8 cellular contexts compared by ENCODE assay signal in the genomic region with DNA sequence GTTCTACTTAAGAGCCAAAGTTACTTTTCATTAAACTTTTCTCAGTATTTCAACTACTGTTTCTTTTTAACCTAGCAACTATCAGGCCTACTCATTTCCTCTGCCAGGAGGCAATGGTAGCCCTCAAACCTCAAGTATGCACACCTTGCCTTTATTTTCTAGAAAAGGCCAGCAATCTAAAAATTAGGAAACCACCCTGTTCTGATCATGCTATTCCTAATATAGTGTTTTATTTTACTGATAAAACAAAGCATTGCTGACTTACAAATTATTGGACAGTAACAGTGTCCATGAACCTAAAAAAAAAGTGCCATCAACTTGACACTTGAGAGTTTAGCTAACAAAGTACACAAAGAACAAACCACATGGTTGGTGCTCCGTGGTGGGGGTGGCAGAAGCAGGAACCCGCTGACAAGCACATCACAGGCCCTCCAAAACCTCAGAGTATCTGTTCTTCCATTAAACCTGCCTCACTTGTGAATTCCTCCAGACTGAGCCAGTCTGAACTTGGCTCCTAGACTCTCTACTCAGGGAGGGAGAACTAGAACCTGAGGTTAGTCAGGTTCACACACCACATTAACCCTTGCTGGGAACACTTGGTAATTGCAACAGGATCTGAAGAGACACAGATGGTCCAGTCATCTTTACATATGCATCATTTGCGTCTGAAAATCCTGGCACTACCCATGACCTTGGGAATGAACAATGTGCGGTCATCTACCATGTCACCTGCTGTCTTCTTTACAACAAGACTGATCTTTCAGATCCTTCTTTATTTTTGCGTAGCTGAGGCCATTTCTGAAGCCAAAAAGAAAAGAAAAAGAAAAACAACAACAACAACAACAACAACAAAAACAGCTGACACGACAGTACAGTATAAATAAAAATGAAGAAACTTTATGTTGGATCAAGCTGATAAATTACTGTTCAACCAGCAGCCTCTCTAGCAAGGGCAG. TPM values are rescaled to one million over a fixed set of nuclear protein-coding genes. Genes with fewer than 3 reads are reported as not detected.
A peak's percentile ranks its signal among the peaks of the same experiment; 100 is the strongest.
DNase-seq lines count a peak whose midpoint lies in the region; ATAC-seq, FAIRE-seq and TF ChIP-seq lines count a peak whose summit lies in the region.

No MANE protein-coding gene starts in this region.

- H3K27me3 ChIP-seq in PC-3 (ENCODE audit: low read length) (no peaks in the 10 kb centered on the region), mesendoderm (ENCODE audit: insufficient read depth, low read length, poor library complexity) (no peaks in the 10 kb centered on the region)

- H3K27ac ChIP-seq in A549, result peak overlapping the region; percentile 59 to 79
- H3K27ac ChIP-seq in PC-3 (ENCODE audit: low read length), result peak overlapping the region; percentile 100
- peak overlapping the region; percentile 78 for H3K27ac ChIP-seq in mesodermal cell (ENCODE audit: low read depth, low read length, severe bottlenecking)
- no peak overlapping the region for H3K27ac ChIP-seq in mesendoderm (ENCODE audit: low read depth, low read length)

- peaks cover 14% of the 10 kb centered on the region for H3K79me1 ChIP-seq in mesendoderm (ENCODE audit: low read length)

- no peak for TF ChIP-seq CTCF in A549 (IDR thresholded peaks at IDR 0.05)
- TF ChIP-seq CTCF in PC-3 (conservative IDR thresholded peaks at IDR 0.05; ENCODE audit: low read depth, low read length), result no peak

- H3K4me3 ChIP-seq in A549 (0 out of 3 replicates have a peak overlapping the region, but pooled peaks have one; percentile 2), PC-3 (ENCODE audit: low read length) (peak overlapping the region; percentile 64), mesodermal cell (ENCODE audit: extremely low read depth, insufficient read depth, low read length, poor library complexity, severe bottlenecking) (no peak overlapping the region), mesendoderm (ENCODE audit: low read length) (no peak overlapping the region)

- no peak overlapping the region for H4K5ac ChIP-seq in mesendoderm (ENCODE audit: low read length)

- no peak overlapping the region for H2BK15ac ChIP-seq in mesendoderm (replicated peaks; ENCODE audit: low read depth)

- no peaks in the 10 kb centered on the region for H3K9me3 Mint-ChIP-seq in activated naive CD4-positive, alpha-beta T cell treated with anti-CD3 and anti-CD28 coated beads, Interleukin-2, amount 50 U/mL, for 72 hours

- CTCF ChIA-PET in A549 (lab: Yijun Ruan, JAX), result interaction anchor here (0.5 to 1.3 kb wide), 2 partner anchors 97 to 504 kb away, joined by 3 to 6 read pairs; no protein-coding TSS in a partner anchor
- CTCF ChIA-PET in PC-3 (lab: Charles Lee), result interaction anchor here (0.6 to 0.7 kb wide), 2 partner anchors 68 to 108 kb away, joined by 3 to 4 read pairs; no protein-coding TSS in a partner anchor

- H2BK120ac ChIP-seq in mesendoderm (ENCODE audit: low read depth, low read length), result no peak overlapping the region

- H3K36me3 Mint-ChIP-seq in activated naive CD4-positive, alpha-beta T cell treated with anti-CD3 and anti-CD28 coated beads, Interleukin-2, amount 50 U/mL, for 72 hours, result no peaks in the 10 kb centered on the region

- TF ChIP-seq POLR2A in A549 (IDR thresholded peaks at IDR 0.05; ENCODE audit: low read length), result no peak

- H3K27ac Mint-ChIP-seq in activated naive CD4-positive, alpha-beta T cell treated with anti-CD3 and anti-CD28 coated beads, Interleukin-2, amount 50 U/mL, for 72 hours, result peak overlapping the region; percentile 94 to 99

- H3K4me1 ChIP-seq in A549, result peaks cover 45% of the 10 kb centered on the region
- H3K4me1 ChIP-seq in PC-3 (ENCODE audit: insufficient read depth, low read length), result peaks cover 53% of the 10 kb centered on the region
- peaks cover 27% of the 10 kb centered on the region for H3K4me1 ChIP-seq in mesodermal cell (ENCODE audit: control insufficient read depth, insufficient read depth, low read length, poor library complexity, severe bottlenecking)
- no peaks in the 10 kb centered on the region for H3K4me1 ChIP-seq in mesendoderm (ENCODE audit: control insufficient read depth, low read depth, low read length)

- FAIRE-seq in A549 (lab: Jason Lieb, UNC), result no peak

- BruUV-seq in PC-3 (replicated peaks; lab: Mats Ljungman, UMichigan), result no TSS peak

- intact Hi-C loops in PC-3 (cut with micrococcal nuclease), result loop anchor here (2.0 kb wide), 1 partner anchor 30 kb away; no protein-coding TSS in a partner anchor

- H3K56ac ChIP-seq in mesendoderm (ENCODE audit: low read length), result no peak overlapping the region

- H3K4ac ChIP-seq in mesendoderm (ENCODE audit: low read depth, low read length), result no peak overlapping the region

- no peak overlapping the region for H2BK5ac ChIP-seq in mesendoderm (ENCODE audit: low read length)

- H3K9me2 ChIP-seq in PC-3 (replicated peaks; ENCODE audit: low read length), result 0 out of 2 replicates have a peak, but pooled peaks cover 3% of the 10 kb centered on the region

- H3K79me2 ChIP-seq in PC-3 (ENCODE audit: low read length) (peaks cover 79% of the 10 kb centered on the region), mesendoderm (ENCODE audit: control insufficient read depth, insufficient read depth, low read length) (peaks cover 22% of the 10 kb centered on the region)

- H2AK5ac ChIP-seq in mesendoderm (ENCODE audit: low read length), result no peak overlapping the region

- POLR2A ChIA-PET in A549 (lab: Yijun Ruan, JAX) (interaction anchor here (0.8 kb wide), 1 partner anchor 63 kb away, joined by 3 read pairs; no protein-coding TSS in a partner anchor), PC-3 (lab: Charles Lee; ENCODE audit: unreplicated experiment) (interaction anchor here (0.5 to 0.6 kb wide), 2 partner anchors 66 to 68 kb away, joined by 3 to 5 read pairs; no protein-coding TSS in a partner anchor)

- no peak overlapping the region for H3K23ac ChIP-seq in mesendoderm (ENCODE audit: low read length)

- H3K4me2 ChIP-seq in A549 (peak overlapping the region; percentile 77), PC-3 (ENCODE audit: low read length) (peak overlapping the region; percentile 97), mesendoderm (ENCODE audit: low read length) (no peak overlapping the region)

- H3K9me3 ChIP-seq in A549 (no peaks in the 10 kb centered on the region), PC-3 (ENCODE audit: low read length) (no peaks in the 10 kb centered on the region), mesodermal cell (ENCODE audit: control insufficient read depth, low read length) (no peaks in the 10 kb centered on the region)

- DNase-seq in A549 (ENCODE audit: low read depth in 1 of 2, low spot score in 1 of 2) (peak; percentile 24 to 53), PC-3 (peak; percentile 78), superior temporal gyrus (ENCODE audit: extremely low spot score) (no peak), mesendoderm (no peak)
- peak in 1 of 2 donors; percentile 54 for DNase-seq in activated naive CD4-positive, alpha-beta T cell treated with anti-CD3 and anti-CD28 coated beads, Interleukin-2, amount 50 U/mL, for 72 hours (ENCODE audit: low spot score in 2 of 2)

- no peaks in the 10 kb centered on the region for H4K20me1 ChIP-seq in PC-3 (ENCODE audit: low read length)

- no peaks in the 10 kb centered on the region for H3K36me3 ChIP-seq in PC-3 (ENCODE audit: low read depth, low read length)
- no peaks in the 10 kb centered on the region for H3K36me3 ChIP-seq in mesodermal cell (ENCODE audit: control insufficient read depth, insufficient read depth, low read length)
- H3K36me3 ChIP-seq in mesendoderm (ENCODE audit: control insufficient read depth, insufficient read depth, low read length), result no peaks in the 10 kb centered on the region

- no peak overlapping the region for H2AFZ ChIP-seq in PC-3 (ENCODE audit: low read length)

- ATAC-seq in A549 (peak; percentile 60 to 73), GM21390 (IDR thresholded peaks at IDR 0.05; ENCODE audit: unreplicated experiment) (peak; percentile 25), PC-3 (peak; percentile 50), HG03565 (IDR thresholded peaks at IDR 0.05; ENCODE audit: unreplicated experiment) (no peak)
- ATAC-seq in activated naive CD4-positive, alpha-beta T cell treated with anti-CD3 and anti-CD28 coated beads, Interleukin-2, amount 50 U/mL, for 72 hours, result peak; percentile 53 to 64

- peaks cover 16% of the 10 kb centered on the region for H3F3A ChIP-seq in PC-3 (ENCODE audit: low read length, unreplicated experiment)

- H4K8ac ChIP-seq in mesendoderm (ENCODE audit: low read depth, low read length), result no peak overlapping the region

- 15% methylated on average over 6 of the region's 6 CpGs for WGBS in A549 (ENCODE audit: missing lambda C conversion rate)
- WGBS in mesodermal cell (ENCODE audit: insufficient coverage in 2 of 2), 2 experiments, result 81 to 93% methylated on average over 2 to 3 of the region's 6 CpGs
- no CpG with 5 or more reads among the region's 6 CpGs for WGBS in mesendoderm (ENCODE audit: extremely low coverage, insufficient coverage, low lambda C conversion rate)

- no peak for TF ChIP-seq RAD21 in A549 (conservative IDR thresholded peaks at IDR 0.05 in 1 of 2, IDR thresholded peaks at IDR 0.05 in 1 of 2)

- no peak overlapping the region for H3K18ac ChIP-seq in mesendoderm (ENCODE audit: low read length)

- peak overlapping the region; percentile 94 for H3K9ac ChIP-seq in PC-3 (ENCODE audit: low read length)
- no peak overlapping the region for H3K9ac ChIP-seq in mesendoderm (ENCODE audit: low read length)

- no peak for TF ChIP-seq EP300 in A549 (IDR thresholded peaks at IDR 0.05)

TF ChIP-seq in A549, 52 proteins besides CTCF, POLR2A, EP300 and RAD21 (continues in another document):
- no peak for TF ChIP-seq RNF2 (IDR thresholded peaks at IDR 0.05; ENCODE audit: borderline replicate concordance, low read depth)
- TF ChIP-seq MAFK (IDR thresholded peaks at IDR 0.05; ENCODE audit: partially characterized antibody), result peak; percentile 89

RNA-seq across cellular contexts. Expression of gene PIP4K2A, which starts 31.9 kb away (rescaled TPM):
- polyA plus RNA-seq in A549 (2011; rRNA removed), result 21.6 and 24.0 TPM in 2 replicates
- 5.5 and 6.2 TPM in 2 replicates for polyA plus RNA-seq in A549 (2012; cell fraction: cytosol; rRNA removed)
- polyA plus RNA-seq in A549 (2012; cell fraction: nucleus; rRNA removed), result 1.8 and 3.8 TPM in 2 replicates
- polyA plus RNA-seq in A549 (2017; fragmentation: RNase III; extraction: RNeasy Plus Mini Kit Qiagen cat#74134 plus additional on column Dnase treatment), result 18.4 to 23.1 TPM (median 20.4 TPM) in 3 replicates
- 18.1 and 18.7 TPM in 2 replicates for polyA minus RNA-seq in A549 (2011; rRNA and poly(A)+ RNA removed)
- total RNA-seq in PC-3 (2014; rRNA removed), result 20.2 and 22.6 TPM in 2 replicates
- 100 to 1,000 TPM in 1 of 2 donors, 10 to 100 TPM in 1; 87.7 to 137 TPM for total RNA-seq in activated naive CD4-positive, alpha-beta T cell treated with anti-CD3 and anti-CD28 coated beads, Interleukin-2, amount 50 U/mL, for 72 hours
- 41.2 TPM for polyA plus RNA-seq in mesodermal cell (2013, experiment 1 of 2)
- 42.1 TPM for polyA plus RNA-seq in mesodermal cell (2013, experiment 2 of 2)
- 12.9 TPM for polyA plus RNA-seq in mesendoderm (2013, experiment 1 of 2)
- polyA plus RNA-seq in mesendoderm (2013, experiment 2 of 2), result 12.4 TPM

Comparison
In these comparisons a context has a peak if more than half of its experiments do, and no peak if none do; other contexts are left out.
1. DNase-seq: peak in A549 (2 of 2) and PC-3 (single experiment); none in superior temporal gyrus (single experiment) and mesendoderm (single experiment).
2. H3K4me3 ChIP-seq: peak in A549 (single experiment) and PC-3 (single experiment); none in mesodermal cell (single experiment) and mesendoderm (single experiment).